ENCODE assay signal across 15 cellular contexts in genomic region chr2:174602741-174603140, GRCh38. TPM values are rescaled to one million over a fixed set of nuclear protein-coding genes. Genes with fewer than 3 reads are reported as not detected.
DNase-seq lines count a peak whose midpoint lies in the region; ATAC-seq and TF ChIP-seq lines count a peak whose summit lies in the region.
"Had no signal": no experiment of that assay in that cellular context is flagged by ENCODE, and none has a peak within 500 bp of the region (broad histone marks: within the 10 kb centered on the region; RNA-seq: fewer than 3 reads in every experiment).

No MANE protein-coding gene starts in this region.

- 30 to 36% methylated on average over 3 of the region's 3 CpGs for WGBS in GM23248 (ENCODE audit: low coverage in 1 of 2, low lambda C conversion rate in 2 of 2, missing lambda C conversion rate in 2 of 2), 2 experiments
- no CpG with 5 or more reads among the region's 3 CpGs for WGBS in H9 (ENCODE audit: extremely low coverage, insufficient read length, low lambda C conversion rate)

- no peak for ATAC-seq in HG02970 (IDR thresholded peaks at IDR 0.05; ENCODE audit: low FRiP score, unreplicated experiment)

- H3K27ac Mint-ChIP-seq in CD14-positive monocyte: peak overlapping the region; percentile 28 to 99 (median 77)
- H3K27ac Mint-ChIP-seq in activated T-helper 2 cell treated with anti-CD3 and anti-CD28 coated beads, Interferon-gamma antibody, Interleukin-2, Interleukin-4, amounts not matched to agents 10 μg/mL and 5 μg/mL and 100 μg/mL, durations not matched to agents 14 hours and 24 hours and 36 hours: peak overlapping the region; percentile 76
- H3K27ac Mint-ChIP-seq in mesothelial cell of epicardium: peak overlapping the region; percentile 19
- H3K27ac Mint-ChIP-seq in H9: no peak overlapping the region
- H3K27ac Mint-ChIP-seq: endodermal cell, progenitor cell of endocrine pancreas had no signal

- peaks cover 28% of the 10 kb centered on the region for H3K4me1 ChIP-seq in GM23248 (ENCODE audit: insufficient read depth)
- H3K4me1 ChIP-seq in H9 (ENCODE audit: insufficient read depth, low read length): no peaks in the 10 kb centered on the region

- H3K56ac ChIP-seq in H9 (ENCODE audit: insufficient read length, low read depth, low read length): no peak overlapping the region

- H4K91ac ChIP-seq in H9 (ENCODE audit: insufficient read length, low read depth, low read length): no peak overlapping the region

- intact Hi-C loops in CD14-positive monocyte (cut with micrococcal nuclease): no loop called here
- intact Hi-C loops in activated T-helper 2 cell treated with anti-CD3 and anti-CD28 coated beads, Interferon-gamma antibody, Interleukin-2, Interleukin-4, amounts not matched to agents 10 μg/mL and 5 μg/mL and 100 μg/mL, durations not matched to agents 14 hours and 24 hours and 36 hours (cut with micrococcal nuclease): no loop called here

- DNase-seq in CD14-positive monocyte (ENCODE audit: low spot score) (no peak), GM23248 (peak; percentile 37), mesothelial cell of epicardium (ENCODE audit: low spot score in 2 of 2, unreplicated experiment in 2 of 2) (no peak), germinal center (ENCODE audit: low spot score) (no peak), H9 (no peak)
- no peak for DNase-seq in activated T-helper 2 cell treated with anti-CD3 and anti-CD28 coated beads, Interferon-gamma antibody, Interleukin-2, Interleukin-4, amounts not matched to agents 10 μg/mL and 5 μg/mL and 100 μg/mL, durations not matched to agents 14 hours and 24 hours and 36 hours (ENCODE audit: low spot score)
- DNase-seq: activated effector memory CD4-positive, alpha-beta T cell treated with Interleukin-2 at 50 U/mL for 16 hours; NCI-H2171; SHP77 treated with DMSO at 0.1 percent for 48 hours had no signal

- H4K8ac ChIP-seq in H9 (replicated peaks; ENCODE audit: insufficient read length, low read depth, low read length): no peak overlapping the region

- H2AFZ ChIP-seq in GM23248 (no peak overlapping the region), H9 (ENCODE audit: low read length) (no peak overlapping the region)

- no peaks in the 10 kb centered on the region for H3K9me2 ChIP-seq in GM23248 (ENCODE audit: insufficient read depth)

- no peak overlapping the region for H2AK5ac ChIP-seq in H9 (ENCODE audit: insufficient read length, low read length)

- H3K79me2 ChIP-seq in GM23248 (ENCODE audit: insufficient read depth): peaks cover 69% of the 10 kb centered on the region
- H3K79me2 ChIP-seq in H9 (ENCODE audit: insufficient read depth, low read length): no peaks in the 10 kb centered on the region

- no peak overlapping the region for H3K4me3 Mint-ChIP-seq in CD14-positive monocyte
- H3K4me3 Mint-ChIP-seq in activated T-helper 2 cell treated with anti-CD3 and anti-CD28 coated beads, Interferon-gamma antibody, Interleukin-2, Interleukin-4, amounts not matched to agents 10 μg/mL and 5 μg/mL and 100 μg/mL, durations not matched to agents 14 hours and 24 hours and 36 hours (ENCODE audit: low read depth): no peak overlapping the region
- H3K4me3 Mint-ChIP-seq in mesothelial cell of epicardium: no peak overlapping the region
- H3K4me3 Mint-ChIP-seq in H9: no peak overlapping the region
- H3K4me3 Mint-ChIP-seq: endodermal cell had no signal

- H3K23ac ChIP-seq in H9 (ENCODE audit: insufficient read length, low read depth, low read length): no peak overlapping the region

- H2BK12ac ChIP-seq in H9 (ENCODE audit: insufficient read length, low read depth, low read length): no peak overlapping the region

- H3K18ac ChIP-seq in H9 (ENCODE audit: insufficient read length, low read depth, low read length): no peak overlapping the region

- TF ChIP-seq CTCF in CD14-positive monocyte (IDR thresholded peaks at IDR 0.05) (no peak), mesothelial cell of epicardium (IDR thresholded peaks at IDR 0.05; ENCODE audit: unreplicated experiment) (no peak), H9 (conservative IDR thresholded peaks at IDR 0.05) (no peak)

- no peak overlapping the region for H2BK5ac ChIP-seq in H9 (ENCODE audit: insufficient read length, low read length)

- peaks cover 0 to 6% (median 1%) of the 10 kb centered on the region in 3 donors for H3K27me3 Mint-ChIP-seq in CD14-positive monocyte (ENCODE audit: low read depth in 3 of 3)
- no peaks in the 10 kb centered on the region for H3K27me3 Mint-ChIP-seq in activated T-helper 2 cell treated with anti-CD3 and anti-CD28 coated beads, Interferon-gamma antibody, Interleukin-2, Interleukin-4, amounts not matched to agents 10 μg/mL and 5 μg/mL and 100 μg/mL, durations not matched to agents 14 hours and 24 hours and 36 hours (ENCODE audit: low read depth)
- no peaks in the 10 kb centered on the region for H3K27me3 Mint-ChIP-seq in mesothelial cell of epicardium (ENCODE audit: low read depth)
- no peaks in the 10 kb centered on the region for H3K27me3 Mint-ChIP-seq in H9 (ENCODE audit: low read depth)
- H3K27me3 Mint-ChIP-seq: progenitor cell of endocrine pancreas had no signal

- H3K9me3 ChIP-seq in GM23248 (ENCODE audit: low read depth): no peaks in the 10 kb centered on the region
- H3K9me3 ChIP-seq in H9 (ENCODE audit: control insufficient read depth, low read depth, low read length): no peaks in the 10 kb centered on the region
- H3K9me3 ChIP-seq: gastrocnemius medialis, transverse colon had no signal

- H3K27ac ChIP-seq in GM23248: peak overlapping the region; percentile 58
- no peak overlapping the region for H3K27ac ChIP-seq in H9 (ENCODE audit: insufficient read length, low read depth, low read length)
- H3K27ac ChIP-seq: gastrocnemius medialis, transverse colon had no signal

- H3K4ac ChIP-seq in H9 (ENCODE audit: low read depth, low read length): no peak overlapping the region

- H3K27me3 ChIP-seq in GM23248 (replicated peaks; ENCODE audit: insufficient read depth): no peaks in the 10 kb centered on the region
- H3K27me3 ChIP-seq in H9 (ENCODE audit: insufficient read depth, low read length): no peaks in the 10 kb centered on the region
- H3K27me3 ChIP-seq: gastrocnemius medialis, transverse colon had no signal

- no peak overlapping the region for H3K14ac ChIP-seq in H9 (ENCODE audit: insufficient read depth, low read length)

- H3F3A ChIP-seq in GM23248 (ENCODE audit: insufficient read depth): peaks cover 25% of the 10 kb centered on the region

- H2BK120ac ChIP-seq in H9 (ENCODE audit: low read depth, low read length, poor library complexity, severe bottlenecking): no peak overlapping the region

- H3K4me2 ChIP-seq in GM23248 (ENCODE audit: unreplicated experiment): no peak overlapping the region
- no peak overlapping the region for H3K4me2 ChIP-seq in H9 (ENCODE audit: insufficient read depth, insufficient read length, low read length)

- H3K4me3 ChIP-seq in GM23248: no peak overlapping the region
- H3K4me3 ChIP-seq: gastrocnemius medialis, GM12878, transverse colon had no signal

- H3K9ac ChIP-seq in GM23248 (peak overlapping the region; percentile 15; the same call in 1 of the 2 replicates), H9 (ENCODE audit: extremely low read depth, insufficient read length, low read length) (no peak overlapping the region)

- no peaks in the 10 kb centered on the region for H3K36me3 ChIP-seq in GM23248 (ENCODE audit: low read depth)
- H3K36me3 ChIP-seq: gastrocnemius medialis, transverse colon had no signal

- H3K9me3 Mint-ChIP-seq in CD14-positive monocyte: no peaks in the 10 kb centered on the region
- H3K9me3 Mint-ChIP-seq in activated T-helper 2 cell treated with anti-CD3 and anti-CD28 coated beads, Interferon-gamma antibody, Interleukin-2, Interleukin-4, amounts not matched to agents 10 μg/mL and 5 μg/mL and 100 μg/mL, durations not matched to agents 14 hours and 24 hours and 36 hours: peaks cover 3% of the 10 kb centered on the region
- peaks cover 11% of the 10 kb centered on the region for H3K9me3 Mint-ChIP-seq in mesothelial cell of epicardium
- H3K9me3 Mint-ChIP-seq in H9: peaks cover 6 to 8% of the 10 kb centered on the region in 2 experiments; a peak in 4 of 5 replicates

- no peaks in the 10 kb centered on the region for H3K23me2 ChIP-seq in H9 (ENCODE audit: insufficient read length, low read depth, low read length, poor library complexity, severe bottlenecking)

- no peak overlapping the region for H2BK15ac ChIP-seq in H9 (ENCODE audit: low read depth, low read length)

- H4K5ac ChIP-seq in H9 (ENCODE audit: insufficient read length, low read depth, low read length): no peak overlapping the region

- H3K36me3 Mint-ChIP-seq in CD14-positive monocyte: peaks cover 52 to 74% of the 10 kb centered on the region in 2 donors
- peaks cover 72% of the 10 kb centered on the region for H3K36me3 Mint-ChIP-seq in activated T-helper 2 cell treated with anti-CD3 and anti-CD28 coated beads, Interferon-gamma antibody, Interleukin-2, Interleukin-4, amounts not matched to agents 10 μg/mL and 5 μg/mL and 100 μg/mL, durations not matched to agents 14 hours and 24 hours and 36 hours (ENCODE audit: low read depth)
- H3K36me3 Mint-ChIP-seq in mesothelial cell of epicardium: peaks cover 2% of the 10 kb centered on the region
- peaks cover 0 to 8% (median 3%) of the 10 kb centered on the region in 3 experiments; a peak in 4 of 7 replicates for H3K36me3 Mint-ChIP-seq in H9 (ENCODE audit: insufficient read depth in 1 of 3, low read depth in 3 of 3)

- H3K79me1 ChIP-seq in H9 (ENCODE audit: insufficient read depth, low read depth, low read length, poor library complexity, severe bottlenecking): no peaks in the 10 kb centered on the region

- H3K4me1 Mint-ChIP-seq in CD14-positive monocyte (peaks cover 61% of the 10 kb centered on the region), mesothelial cell of epicardium (peaks cover 36% of the 10 kb centered on the region), H9 (0 out of 4 replicates have a peak, but pooled peaks cover 0 to 2% of the 10 kb centered on the region in 2 experiments)
- H3K4me1 Mint-ChIP-seq in activated T-helper 2 cell treated with anti-CD3 and anti-CD28 coated beads, Interferon-gamma antibody, Interleukin-2, Interleukin-4, amounts not matched to agents 10 μg/mL and 5 μg/mL and 100 μg/mL, durations not matched to agents 14 hours and 24 hours and 36 hours (ENCODE audit: low read depth): peaks cover 77% of the 10 kb centered on the region
- H3K4me1 Mint-ChIP-seq: endodermal cell had no signal

- H2BK20ac ChIP-seq in H9 (ENCODE audit: low read depth, low read length, poor library complexity, severe bottlenecking): no peak overlapping the region

- in situ Hi-C loops in GM23248 (cut with MboI): no loop called here

- H4K20me1 ChIP-seq in GM23248 (ENCODE audit: insufficient read depth): no peaks in the 10 kb centered on the region
- no peaks in the 10 kb centered on the region for H4K20me1 ChIP-seq in H9 (ENCODE audit: control insufficient read depth, insufficient read depth, insufficient read length)

- H3T11ph ChIP-seq in H9 (ENCODE audit: low read length): no peak overlapping the region

RNA-seq across cellular contexts. Expression of gene WIPF1, which starts 5.1 kb away (rescaled TPM):
- polyA plus RNA-seq in CD14-positive monocyte (10 to 100 TPM; 43.9 to 74.3 TPM), GM23248 (2016; fragmentation: Nextera tagmentation; extraction: Ambion mirVana) (47.8 and 50.3 TPM in 2 replicates)
- 20.1 and 21.4 TPM in 2 replicates for total RNA-seq in GM23248 (2014; rRNA removed; shearing (Covaris generic))
- total RNA-seq in activated T-helper 2 cell treated with anti-CD3 and anti-CD28 coated beads, Interferon-gamma antibody, Interleukin-2, Interleukin-4, amounts not matched to agents 10 μg/mL and 5 μg/mL and 100 μg/mL, durations not matched to agents 14 hours and 24 hours and 36 hours: 281 and 287 TPM in 2 replicates
- total RNA-seq in mesothelial cell of epicardium (19.0 to 21.1 TPM (median 20.6 TPM) in 3 replicates), H9 (2021) (5.1 and 6.2 TPM in 2 replicates)

Comparison
In these comparisons a context has a peak if more than half of its experiments do, and no peak if none do; other contexts are left out.
1. H3K27ac Mint-ChIP-seq: peak in CD14-positive monocyte (7 of 7), activated T-helper 2 cell treated with anti-CD3 and anti-CD28 coated beads, Interferon-gamma antibody, Interleukin-2, Interleukin-4, amounts not matched to agents 10 μg/mL and 5 μg/mL and 100 μg/mL, durations not matched to agents 14 hours and 24 hours and 36 hours (single experiment) and mesothelial cell of epicardium (single experiment); none in H9 (0 of 3).
2. RNA of gene WIPF1, which starts 5.1 kb away (total RNA-seq): 281 to 287 TPM in activated T-helper 2 cell treated with anti-CD3 and anti-CD28 coated beads, Interferon-gamma antibody, Interleukin-2, Interleukin-4, amounts not matched to agents 10 μg/mL and 5 μg/mL and 100 μg/mL, durations not matched to agents 14 hours and 24 hours and 36 hours; 20.1 to 21.4 TPM in GM23248, 19.0 to 21.1 TPM in mesothelial cell of epicardium and 5.1 to 6.2 TPM in H9; every median in the first group is over 10 times any median in the second.